In genomic region chrX:37573121-37573520, GRCh38 we compare ENCODE assay signal across 9 cellular contexts. TPM values are rescaled to one million over a fixed set of nuclear protein-coding genes. Genes with fewer than 3 reads are reported as not detected.
DNase-seq lines count a peak whose midpoint lies in the region; FAIRE-seq and TF ChIP-seq lines count a peak whose summit lies in the region.
"Not testable (repeated sequence)": the region's sequence is repeated elsewhere in the genome, so short reads cannot be mapped to it uniquely, and the experiment has no call there.
"Had no signal": no experiment of that assay in that cellular context is flagged by ENCODE, and none has a peak within 500 bp of the region (broad histone marks: within the 10 kb centered on the region; RNA-seq: fewer than 3 reads in every experiment).

No MANE protein-coding gene starts in this region.

- not testable (repeated sequence) for H3K9me3 Mint-ChIP-seq in Calu3 (ENCODE audit: low read depth, unreplicated experiment); IgD-negative memory B cell; activated CD4-positive, alpha-beta T cell treated with anti-CD3 and anti-CD28 coated beads, Interleukin-2, amount 10 ng/mL, durations not matched to agents 24 days and 14 days; immature natural killer cell

- not testable (repeated sequence) for H3K27me3 ChIP-seq in PC-9 (ENCODE audit: insufficient read depth, low read depth); bronchial epithelial cell (ENCODE audit: control insufficient read depth, insufficient read depth, low read length)

- H3K4me3 Mint-ChIP-seq in Calu3 (ENCODE audit: low read depth, unreplicated experiment), result peak overlapping the region; percentile 83
- H3K4me3 Mint-ChIP-seq in IgD-negative memory B cell, result peak overlapping the region in 3 of 4 donors; percentile 20 to 89 (median 82)
- peak overlapping the region; percentile 85 for H3K4me3 Mint-ChIP-seq in activated CD4-positive, alpha-beta T cell treated with anti-CD3 and anti-CD28 coated beads, Interleukin-2, amount 10 ng/mL, durations not matched to agents 24 days and 14 days
- H3K4me3 Mint-ChIP-seq in immature natural killer cell, result peak overlapping the region; percentile 89 to 99 (median 89)

- not testable (repeated sequence) for H3K36me3 Mint-ChIP-seq in Calu3 (ENCODE audit: insufficient read depth, unreplicated experiment); IgD-negative memory B cell; activated CD4-positive, alpha-beta T cell treated with anti-CD3 and anti-CD28 coated beads, Interleukin-2, amount 10 ng/mL, durations not matched to agents 24 days and 14 days (ENCODE audit: low read depth); immature natural killer cell

- not testable (repeated sequence) for FAIRE-seq in bronchial epithelial cell (lab: Jason Lieb, UNC)

- peak overlapping the region; percentile 82 for H3K4me2 ChIP-seq in PC-9

- intact Hi-C loops in Calu3 (cut with micrococcal nuclease; ENCODE audit: unreplicated experiment) (loop anchor here (10.0 kb wide), 2 partner anchors 112 to 152 kb away; partner anchors contain the start of gene XK), PC-9 (cut with micrococcal nuclease; ENCODE audit: unreplicated experiment) (loop anchor here (2.0 to 5.0 kb wide), 3 partner anchors 114 to 270 kb away; partner anchors contain the start of gene XK)
- intact Hi-C loops in activated CD4-positive, alpha-beta T cell treated with anti-CD3 and anti-CD28 coated beads, Interleukin-2, amount 10 ng/mL, durations not matched to agents 24 days and 14 days (cut with micrococcal nuclease), result loop anchor here (10.0 kb wide), 1 partner anchor 252 kb away; no protein-coding TSS in a partner anchor

- BruUV-seq in Calu3 (replicated peaks; lab: Mats Ljungman, UMichigan); PC-9 (replicated peaks; lab: Mats Ljungman, UMichigan): not testable (repeated sequence)

- not testable (repeated sequence) for H4K20me1 ChIP-seq in PC-9 (ENCODE audit: insufficient read depth)

- not testable (repeated sequence) for H3K9me3 ChIP-seq in PC-9 (ENCODE audit: insufficient read depth, low read depth)

- H3K79me2 ChIP-seq in PC-9 (ENCODE audit: low read depth), result not testable (repeated sequence)

- H3K27me3 Mint-ChIP-seq in Calu3 (ENCODE audit: unreplicated experiment); activated CD4-positive, alpha-beta T cell treated with anti-CD3 and anti-CD28 coated beads, Interleukin-2, amount 10 ng/mL, durations not matched to agents 24 days and 14 days: not testable (repeated sequence)
- H3K27me3 Mint-ChIP-seq in IgD-negative memory B cell (peaks cover 17% of the 10 kb centered on the region), immature natural killer cell (ENCODE audit: low read depth in 3 of 3) (peaks cover 2 to 13% (median 3%) of the 10 kb centered on the region in 3 donors)

- H3K27ac Mint-ChIP-seq in Calu3 (ENCODE audit: unreplicated experiment); IgD-negative memory B cell; activated CD4-positive, alpha-beta T cell treated with anti-CD3 and anti-CD28 coated beads, Interleukin-2, amount 10 ng/mL, durations not matched to agents 24 days and 14 days: not testable (repeated sequence)
- peak overlapping the region in 4 of 6 donors; percentile 12 to 74 (median 48) for H3K27ac Mint-ChIP-seq in immature natural killer cell

- not testable (repeated sequence) for H2AFZ ChIP-seq in PC-9

- TF ChIP-seq CTCF in Calu3 (IDR thresholded peaks at IDR 0.05; ENCODE audit: unreplicated experiment); PC-9 (conservative IDR thresholded peaks at IDR 0.05); bronchial epithelial cell (IDR thresholded peaks at IDR 0.05; ENCODE audit: insufficient read depth, low read length, severe bottlenecking): not testable (repeated sequence)

- DNase-seq in Calu3; PC-9; activated CD4-positive, alpha-beta T cell treated with anti-CD3 and anti-CD28 coated beads, Interleukin-2, amount 10 ng/mL, durations not matched to agents 24 days and 14 days: not testable (repeated sequence)
- peak; percentile 28 for DNase-seq in MV-4-11 (lab: John Stamatoyannopoulos, UW)
- peak; percentile 26 for DNase-seq in bronchial epithelial cell (ENCODE audit: low read depth)
- peak in 2 of 3 donors; percentile 2 to 5 for DNase-seq in immature natural killer cell

- peaks cover 14% of the 10 kb centered on the region for H3K4me1 ChIP-seq in PC-9 (replicated peaks; ENCODE audit: insufficient read depth)

- H3K9me2 ChIP-seq in PC-9 (ENCODE audit: insufficient read depth), result not testable (repeated sequence)

- POLR2A ChIA-PET in PC-9 (lab: Charles Lee; ENCODE audit: unreplicated experiment), result not testable (repeated sequence)

- not testable (repeated sequence) for H3K36me3 ChIP-seq in PC-9 (ENCODE audit: low read depth); bronchial epithelial cell (ENCODE audit: control insufficient read depth, insufficient read depth, low read length)

- H3K4me1 Mint-ChIP-seq in Calu3 (ENCODE audit: low read depth, unreplicated experiment) (peaks cover 19% of the 10 kb centered on the region), immature natural killer cell (peaks cover 19 to 27% of the 10 kb centered on the region in 2 donors)
- not testable (repeated sequence) for H3K4me1 Mint-ChIP-seq in IgD-negative memory B cell
- peaks cover 10% of the 10 kb centered on the region for H3K4me1 Mint-ChIP-seq in activated CD4-positive, alpha-beta T cell treated with anti-CD3 and anti-CD28 coated beads, Interleukin-2, amount 10 ng/mL, durations not matched to agents 24 days and 14 days

- H3K4me3 ChIP-seq in PC-9, result peak overlapping the region; percentile 60; the same call in 1 of the 2 replicates
- not testable (repeated sequence) for H3K4me3 ChIP-seq in bronchial epithelial cell (ENCODE audit: low read depth, low read length)

- peak overlapping the region; percentile 26 for H3K27ac ChIP-seq in PC-9

- CTCF ChIA-PET in Calu3 (lab: Charles Lee) (interaction anchor here (0.6 to 1.3 kb wide), 3 partner anchors 112 to 167 kb away, joined by 3 read pairs; partner anchors contain the start of gene XK), PC-9 (lab: Charles Lee) (interaction anchor here (0.6 to 0.7 kb wide), 2 partner anchors 166 to 725 kb away, joined by 7 to 14 read pairs; no protein-coding TSS in a partner anchor)

- not testable (repeated sequence) for H3F3A ChIP-seq in PC-9 (ENCODE audit: insufficient read depth, low read depth)

RNA-seq across cellular contexts. Expression of gene LANCL3, which starts 1.7 kb away (rescaled TPM):
- total RNA-seq in Calu3 (2022) (2.2 and 2.3 TPM in 2 replicates), PC-9 (2021) (0.83 and 1.5 TPM in 2 replicates), bronchial epithelial cell (0.26 TPM in 2 replicates)
- polyA plus RNA-seq in IgD-negative memory B cell (0.19 TPM), immature natural killer cell (1 to 10 TPM in 2 of 3 donors, under 1 TPM in 1; 0.21 to 1.1 (median 1.0) TPM)
- total RNA-seq in activated CD4-positive, alpha-beta T cell treated with anti-CD3 and anti-CD28 coated beads, Interleukin-2, amount 10 ng/mL, durations not matched to agents 24 days and 14 days, result 0.16 and 0.28 TPM in 2 replicates
- total RNA-seq: Caco-2, IMR-90 had no signal
- polyA plus RNA-seq: IMR-90 had no signal
